ENCODE assay signal across 8 cellular contexts in genomic region chr11:62652156-62653006, GRCh38. TPM values are rescaled to one million over a fixed set of nuclear protein-coding genes. Genes with fewer than 3 reads are reported as not detected.
DNase-seq lines count a peak whose midpoint lies in the region; ATAC-seq and TF ChIP-seq lines count a peak whose summit lies in the region.

No MANE protein-coding gene starts in this region.

- H3K4me3 ChIP-seq in colonic mucosa = peak overlapping the region; percentile 96

- peak overlapping the region; percentile 76 for H3K27ac ChIP-seq in KOPT-K1 (ENCODE audit: low read depth, low read length, poor library complexity, severe bottlenecking)
- peak overlapping the region; percentile 92 for H3K27ac ChIP-seq in colonic mucosa

- intact Hi-C loops in colonic mucosa (cut with DNase I) = no loop called here

- H3K4me1 ChIP-seq in colonic mucosa = peaks cover 9% of the 10 kb centered on the region

- ATAC-seq in GM19324 (IDR thresholded peaks at IDR 0.05; ENCODE audit: low FRiP score, unreplicated experiment) = peak; percentile 19

- H3K4me3 Mint-ChIP-seq in nephron progenitor cell = peak overlapping the region; percentile 89

- peaks cover 25% of the 10 kb centered on the region for H3K36me3 ChIP-seq in KOPT-K1 (ENCODE audit: insufficient read depth, low read length)
- no peaks in the 10 kb centered on the region for H3K36me3 ChIP-seq in colonic mucosa

- DNase-seq in colonic mucosa = no peak
- DNase-seq in nephron progenitor cell = no peak
- DNase-seq in AG20443 (ENCODE audit: low spot score) = no peak
- no peak for DNase-seq in H4 (ENCODE audit: low spot score)
- DNase-seq in activated CD4-positive, CD25-positive, alpha-beta regulatory T cell (lab: John Stamatoyannopoulos, UW) = no peak
- no peak for DNase-seq in NCI-H2171 treated with DMSO at 0.1 percent for 48 hours (lab: John Stamatoyannopoulos, UW)

- peak overlapping the region; percentile 94 to 98 for H3K9ac ChIP-seq in colonic mucosa (ENCODE audit: low read depth in 2 of 2, low read length in 2 of 2)

- H3K4me1 Mint-ChIP-seq in nephron progenitor cell = peaks cover 17% of the 10 kb centered on the region

- TF ChIP-seq CTCF in colonic mucosa (IDR thresholded peaks at IDR 0.05) (no peak), nephron progenitor cell (IDR thresholded peaks at IDR 0.05) (no peak)

- no peaks in the 10 kb centered on the region for H3K27me3 ChIP-seq in colonic mucosa

- H3K36me3 Mint-ChIP-seq in nephron progenitor cell (ENCODE audit: low read depth) = peaks cover 10% of the 10 kb centered on the region

- H3K27ac Mint-ChIP-seq in nephron progenitor cell = peak overlapping the region; percentile 96

- H3K9me3 Mint-ChIP-seq in nephron progenitor cell = no peaks in the 10 kb centered on the region

- peaks cover 7% of the 10 kb centered on the region for H3K27me3 Mint-ChIP-seq in nephron progenitor cell (ENCODE audit: low read depth, poor library complexity)

- H3K9me3 ChIP-seq in KOPT-K1 (ENCODE audit: insufficient read depth, low read length, poor library complexity, severe bottlenecking) (no peaks in the 10 kb centered on the region), colonic mucosa (no peaks in the 10 kb centered on the region)

RNA-seq across cellular contexts. Expression of gene INTS5, which starts 0.7 kb away (rescaled TPM):
- 10 to 100 TPM; 19.1 to 27.7 TPM for total RNA-seq in colonic mucosa
- total RNA-seq in H4 (2014; rRNA removed; shearing (Covaris generic)) = 14.5 and 16.0 TPM in 2 replicates

RNA-seq across cellular contexts. Expression of gene GANAB, which starts 6.0 kb away (rescaled TPM):
- 100 to 1,000 TPM; 252 to 303 TPM for total RNA-seq in colonic mucosa
- 142 and 153 TPM in 2 replicates for total RNA-seq in H4 (2014; rRNA removed; shearing (Covaris generic))

RNA-seq across cellular contexts. Expression of gene C11orf98, which starts 12.6 kb away (rescaled TPM):
- 100 to 1,000 TPM in 1 of 2 donors, 10 to 100 TPM in 1; 57.9 to 105 TPM for total RNA-seq in colonic mucosa
- 100 and 130 TPM in 2 replicates for total RNA-seq in H4 (2014; rRNA removed; shearing (Covaris generic))

RNA-seq across cellular contexts. Expression of gene CSKMT, which starts 12.7 kb away (rescaled TPM):
- 10 to 100 TPM in 1 of 2 donors, 1 to 10 TPM in 1; 9.4 to 27.0 TPM for total RNA-seq in colonic mucosa
- 7.0 and 8.4 TPM in 2 replicates for total RNA-seq in H4 (2014; rRNA removed; shearing (Covaris generic))

RNA-seq across cellular contexts. Expression of gene UQCC3, which starts 19.1 kb away (rescaled TPM):
- 10 to 100 TPM; 13.9 to 23.2 TPM for total RNA-seq in colonic mucosa
- 9.1 and 12.2 TPM in 2 replicates for total RNA-seq in H4 (2014; rRNA removed; shearing (Covaris generic))
